Comparison of ENCODE assay signal across 9 cellular contexts in the genomic region with DNA sequence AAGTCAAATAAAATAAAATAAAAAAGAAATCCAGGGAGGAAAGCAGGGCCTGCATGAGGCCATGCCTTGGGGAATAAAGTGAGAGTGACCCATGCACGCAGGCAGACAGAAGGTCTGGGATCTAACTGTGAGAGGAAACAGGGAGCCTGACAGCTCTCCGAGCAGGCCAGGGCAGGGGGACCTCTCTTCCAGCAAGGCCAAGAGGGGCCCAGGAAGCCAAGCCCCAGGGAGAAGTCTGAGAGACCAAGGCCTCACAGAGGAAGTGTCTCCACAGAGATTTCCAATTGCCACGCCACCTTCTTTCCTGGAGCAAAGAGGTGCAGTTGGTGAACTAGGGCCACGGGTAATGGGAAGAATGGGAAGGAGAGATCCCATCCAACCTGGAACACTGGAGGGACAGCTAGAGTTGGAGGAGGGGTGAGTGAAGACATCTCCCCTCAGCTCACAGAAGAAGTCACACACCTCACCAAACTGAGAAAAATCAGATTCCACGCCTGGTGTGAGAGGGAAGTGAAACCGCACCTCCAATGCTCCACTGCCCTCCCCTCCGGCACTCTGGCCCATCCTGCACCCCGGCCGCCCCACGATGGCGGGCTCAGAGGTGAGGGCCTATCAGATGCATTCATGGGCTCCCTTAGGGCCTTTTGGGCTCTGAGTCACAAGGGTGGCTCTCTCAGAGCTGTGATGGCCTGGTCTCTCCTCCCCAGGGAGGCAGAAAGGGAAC. TPM values are rescaled to one million over a fixed set of nuclear protein-coding genes. Genes with fewer than 3 reads are reported as not detected.
A peak's percentile ranks its signal among the peaks of the same experiment; 100 is the strongest.
DNase-seq lines count a peak whose midpoint lies in the region; ATAC-seq and TF ChIP-seq lines count a peak whose summit lies in the region.
"Had no signal": no experiment of that assay in that cellular context is flagged by ENCODE, and none has a peak within 500 bp of the region (broad histone marks: within the 10 kb centered on the region; RNA-seq: fewer than 3 reads in every experiment).

No MANE protein-coding gene starts in this region.

- H3K9me3 Mint-ChIP-seq in CD8-positive, alpha-beta memory T cell: no peaks in the 10 kb centered on the region
- no peaks in the 10 kb centered on the region for H3K9me3 Mint-ChIP-seq in activated T-helper 17 cell treated with anti-CD3 and anti-CD28 coated beads, Interleukin-2, amount 50 U/mL, for 72 hours
- no peaks in the 10 kb centered on the region for H3K9me3 Mint-ChIP-seq in GM23338

- no peak overlapping the region for H3K4me3 ChIP-seq in CD8-positive, alpha-beta memory T cell (ENCODE audit: low read length)
- H3K4me3 ChIP-seq in GM23338 (no peak overlapping the region), prostate gland (no peak overlapping the region), transverse colon (no peak overlapping the region)

- POLR2A ChIA-PET in CD8-positive, alpha-beta memory T cell (lab: Charles Lee): interaction anchor here (0.6 kb wide), 1 partner anchor 171 kb away, joined by 4 read pairs; no protein-coding TSS in a partner anchor

- H3K36me3 ChIP-seq in CD8-positive, alpha-beta memory T cell (ENCODE audit: insufficient read depth, low read length): peaks cover 21% of the 10 kb centered on the region
- H3K36me3 ChIP-seq in GM23338 (ENCODE audit: insufficient read depth) (no peaks in the 10 kb centered on the region), prostate gland (no peaks in the 10 kb centered on the region), transverse colon (no peaks in the 10 kb centered on the region)

- no peaks in the 10 kb centered on the region for H3K9me3 ChIP-seq in CD8-positive, alpha-beta memory T cell (ENCODE audit: low read length)
- no peaks in the 10 kb centered on the region for H3K9me3 ChIP-seq in prostate gland
- H3K9me3 ChIP-seq in transverse colon: no peaks in the 10 kb centered on the region

- TF ChIP-seq EP300 in transverse colon (IDR thresholded peaks at IDR 0.05; ENCODE audit: low read depth): no peak

- H2AFZ ChIP-seq in GM23338: no peak overlapping the region

- peak overlapping the region in 5 of 7 donors; percentile 1 to 75 (median 45) for H3K4me3 Mint-ChIP-seq in CD8-positive, alpha-beta memory T cell
- peak overlapping the region; percentile 82 for H3K4me3 Mint-ChIP-seq in activated T-helper 17 cell treated with anti-CD3 and anti-CD28 coated beads, Interleukin-2, amount 50 U/mL, for 72 hours
- no peak overlapping the region for H3K4me3 Mint-ChIP-seq in GM23338

- TF ChIP-seq CTCF in GM23338 (conservative IDR thresholded peaks at IDR 0.05; ENCODE audit: low read depth in 2 of 2) (no peak), prostate gland (IDR thresholded peaks at IDR 0.05) (no peak), transverse colon (IDR thresholded peaks at IDR 0.05) (no peak)

- no peak for TF ChIP-seq POLR2A in prostate gland (IDR thresholded peaks at IDR 0.05)
- TF ChIP-seq POLR2A in transverse colon (IDR thresholded peaks at IDR 0.05): no peak

- peaks cover 88 to 96% (median 92%) of the 10 kb centered on the region in 3 donors for H3K4me1 Mint-ChIP-seq in CD8-positive, alpha-beta memory T cell
- peaks cover 68% of the 10 kb centered on the region for H3K4me1 Mint-ChIP-seq in activated T-helper 17 cell treated with anti-CD3 and anti-CD28 coated beads, Interleukin-2, amount 50 U/mL, for 72 hours
- peaks cover 16% of the 10 kb centered on the region for H3K4me1 Mint-ChIP-seq in GM23338

- CTCF ChIA-PET in CD8-positive, alpha-beta memory T cell (lab: Charles Lee): interaction anchor here (1.7 kb wide), 1 partner anchor 19 kb away, joined by 4 read pairs; no protein-coding TSS in a partner anchor

- no peak overlapping the region for H3K4me2 ChIP-seq in GM23338

- intact Hi-C loops in prostate gland (cut with DNase I) (no loop called here), transverse colon (cut with DNase I; ENCODE audit: low total_unique reads) (no loop called here)

- H3K27me3 ChIP-seq in CD8-positive, alpha-beta memory T cell (ENCODE audit: insufficient read depth, low read length, poor library complexity, severe bottlenecking): no peaks in the 10 kb centered on the region
- no peaks in the 10 kb centered on the region for H3K27me3 ChIP-seq in GM23338 (ENCODE audit: insufficient read depth)
- no peaks in the 10 kb centered on the region for H3K27me3 ChIP-seq in prostate gland (replicated peaks; ENCODE audit: insufficient read depth)
- no peaks in the 10 kb centered on the region for H3K27me3 ChIP-seq in transverse colon

- in situ Hi-C loops in transverse colon (cut with MboI; ENCODE audit: low pct_ligation_motif_present in 1 of 4, low pct_unique_long_range_greater_than_20kb in 1 of 4, low sequenced_read_pairs in 3 of 4): loop anchor here in 1 of 4 donors (25.0 kb wide), 1 partner anchor 188 kb away; no protein-coding TSS in a partner anchor

- peaks cover 0 to 70% (median 13%) of the 10 kb centered on the region in 3 donors for H3K36me3 Mint-ChIP-seq in CD8-positive, alpha-beta memory T cell
- H3K36me3 Mint-ChIP-seq in activated T-helper 17 cell treated with anti-CD3 and anti-CD28 coated beads, Interleukin-2, amount 50 U/mL, for 72 hours (ENCODE audit: low read depth): peaks cover 73% of the 10 kb centered on the region
- no peaks in the 10 kb centered on the region for H3K36me3 Mint-ChIP-seq in GM23338 (ENCODE audit: low read depth)

- H3K79me2 ChIP-seq in GM23338 (replicated peaks; ENCODE audit: insufficient read depth): no peaks in the 10 kb centered on the region

- peaks cover 0 to under 1% of the 10 kb centered on the region in 2 donors for H3K27me3 Mint-ChIP-seq in CD8-positive, alpha-beta memory T cell
- no peaks in the 10 kb centered on the region for H3K27me3 Mint-ChIP-seq in activated T-helper 17 cell treated with anti-CD3 and anti-CD28 coated beads, Interleukin-2, amount 50 U/mL, for 72 hours
- no peaks in the 10 kb centered on the region for H3K27me3 Mint-ChIP-seq in GM23338 (ENCODE audit: insufficient read depth, low read depth, poor library complexity)

- no peaks in the 10 kb centered on the region for H3K9me2 ChIP-seq in GM23338 (ENCODE audit: insufficient read depth)

- no peaks in the 10 kb centered on the region for H3F3A ChIP-seq in GM23338 (replicated peaks; ENCODE audit: low read depth)

- H4K20me1 ChIP-seq in GM23338 (replicated peaks; ENCODE audit: insufficient read depth): no peaks in the 10 kb centered on the region

- H3K27ac ChIP-seq in CD8-positive, alpha-beta memory T cell (ENCODE audit: low read depth, low read length): peak overlapping the region; percentile 28
- H3K27ac ChIP-seq in GM23338 (ENCODE audit: low read depth): no peak overlapping the region
- H3K27ac ChIP-seq in prostate gland: no peak overlapping the region
- no peak overlapping the region for H3K27ac ChIP-seq in transverse colon

- ATAC-seq in GM19328 (IDR thresholded peaks at IDR 0.05; ENCODE audit: unreplicated experiment) (peak; percentile 58), HG03066 (IDR thresholded peaks at IDR 0.05; ENCODE audit: low read depth, unreplicated experiment) (peak; percentile 66), GM23338 (no peak)
- no peak for ATAC-seq in activated T-helper 17 cell treated with anti-CD3 and anti-CD28 coated beads, Interleukin-2, amount 50 U/mL, for 72 hours (replicated peaks)

- H3K4me1 ChIP-seq in CD8-positive, alpha-beta memory T cell (ENCODE audit: insufficient read depth, low read length): peaks cover 95% of the 10 kb centered on the region
- H3K4me1 ChIP-seq in GM23338 (ENCODE audit: insufficient read depth) (peaks cover 12% of the 10 kb centered on the region; the same call in 1 of the 2 replicates), prostate gland (replicated peaks) (peaks cover 10% of the 10 kb centered on the region), transverse colon (peaks cover 0 to 12% (median 9%) of the 10 kb centered on the region in 4 donors)

- 88% methylated on average over 11 of the region's 11 CpGs for WGBS in prostate gland
- WGBS in transverse colon (ENCODE audit: low coverage in 1 of 2), 2 donors: 79 to 84% methylated on average over 2 to 11 of the region's 11 CpGs

- no peak for DNase-seq in CD8-positive, alpha-beta memory T cell
- no peak for DNase-seq in SK-N-DZ (ENCODE audit: low spot score)
- no peak for DNase-seq in GM23338 (ENCODE audit: low spot score)
- DNase-seq in prostate gland (ENCODE audit: low spot score): no peak
- DNase-seq in transverse colon: no peak
- DNase-seq: NCI-H1417 had no signal

- peak overlapping the region; percentile 85 to 99 (median 90) for H3K27ac Mint-ChIP-seq in CD8-positive, alpha-beta memory T cell
- H3K27ac Mint-ChIP-seq in activated T-helper 17 cell treated with anti-CD3 and anti-CD28 coated beads, Interleukin-2, amount 50 U/mL, for 72 hours: peak overlapping the region; percentile 92
- no peak overlapping the region for H3K27ac Mint-ChIP-seq in GM23338

TF ChIP-seq in GM23338, 12 proteins besides CTCF, POLR2A, EP300 and RAD21 (continues in another document):
- no peak for TF ChIP-seq ZNF331 (CRISPR knock-in tag; IDR thresholded peaks at IDR 0.05; ENCODE audit: low read depth)

RNA-seq across cellular contexts. Expression of gene TAF8, which starts 25.1 kb away (rescaled TPM):
- 10 to 100 TPM; 41.7 to 42.6 TPM for total RNA-seq in CD8-positive, alpha-beta memory T cell
- polyA plus RNA-seq in CD8-positive, alpha-beta memory T cell: 20.5 TPM
- 10 to 100 TPM; 48.8 to 60.9 TPM for total RNA-seq in activated T-helper 17 cell treated with anti-CD3 and anti-CD28 coated beads, Interleukin-2, amount 50 U/mL, for 72 hours
- polyA plus RNA-seq in SK-N-DZ (2014; cell fraction: cytosol; rRNA removed): 25.6 and 30.2 TPM in 2 replicates
- polyA plus RNA-seq in SK-N-DZ (2014; cell fraction: nucleus; rRNA removed): 13.6 and 21.1 TPM in 2 replicates
- total RNA-seq in GM23338 (2014; rRNA removed; shearing (Covaris generic)): 26.5 and 30.6 TPM in 2 replicates
- polyA plus RNA-seq in GM23338 (2016; fragmentation: Nextera tagmentation; extraction: Ambion mirVana): 18.7 and 19.1 TPM in 2 replicates
- total RNA-seq in prostate gland (10 to 100 TPM; 35.4 to 42.5 TPM), transverse colon (10 to 100 TPM; 15.3 to 36.2 (median 21.8) TPM)

Comparison
In these comparisons a context has a peak if more than half of its experiments do, and no peak if none do; other contexts are left out.
1. ATAC-seq: peak in GM19328 (single experiment) and HG03066 (single experiment); none in activated T-helper 17 cell treated with anti-CD3 and anti-CD28 coated beads, Interleukin-2, amount 50 U/mL, for 72 hours (single experiment) and GM23338 (single experiment).